In the genomic region with DNA sequence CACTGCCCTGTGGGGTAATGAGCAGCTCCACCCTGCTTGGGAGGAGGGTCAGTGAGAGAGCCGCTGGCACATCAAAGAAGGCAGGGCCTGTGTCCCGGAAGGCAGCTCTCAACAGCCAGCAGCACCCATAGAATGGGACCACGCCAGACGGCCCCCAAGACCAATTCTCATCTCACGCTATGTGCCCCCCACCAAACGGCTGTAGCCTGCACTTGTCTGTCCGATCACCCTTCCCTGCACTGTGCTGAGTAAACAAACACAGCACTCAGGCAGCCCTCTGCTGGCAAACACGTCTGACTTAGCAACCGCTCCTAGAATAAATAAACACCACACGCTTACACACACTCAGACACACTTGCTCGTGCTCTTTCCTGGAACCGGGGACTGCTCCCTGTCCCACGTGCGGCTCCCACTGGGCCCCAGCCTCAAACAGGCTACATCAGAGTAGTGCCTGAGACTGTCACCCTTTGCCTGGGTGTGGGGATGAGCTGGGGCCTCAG, we compare ENCODE assay signal across 8 cellular contexts. TPM values are rescaled to one million over a fixed set of nuclear protein-coding genes. Genes with fewer than 3 reads are reported as not detected.
A peak's percentile ranks its signal among the peaks of the same experiment; 100 is the strongest.
DNase-seq lines count a peak whose midpoint lies in the region; ATAC-seq and TF ChIP-seq lines count a peak whose summit lies in the region.

No MANE protein-coding gene starts in this region.

- H3K9ac ChIP-seq in subcutaneous abdominal adipose tissue (ENCODE audit: low read length in 5 of 5) = peak overlapping the region in 2 of 5 donors; percentile 64 to 70

- H3K27me3 Mint-ChIP-seq in CD14-positive monocyte (ENCODE audit: low read depth in 3 of 3) = peaks cover 0 to 4% (median 1%) of the 10 kb centered on the region in 3 donors

- intact Hi-C loops in ascending aorta (cut with DNase I) (loop anchor here (10.0 kb wide), 4 partner anchors 239 to 2001 kb away; partner anchors contain the start of genes PKNOX2, ST3GAL4, STT3A and VWA5A), CD14-positive monocyte (cut with micrococcal nuclease) (no loop called here)

- H3K4me3 ChIP-seq in AG09309 (ENCODE audit: control insufficient read depth, low read depth, low read length) = no peak overlapping the region
- no peak overlapping the region for H3K4me3 ChIP-seq in ascending aorta
- no peak overlapping the region for H3K4me3 ChIP-seq in kidney epithelial cell (ENCODE audit: low read depth, low read length)
- H3K4me3 ChIP-seq in subcutaneous abdominal adipose tissue (ENCODE audit: low read depth in 1 of 5, low read length in 5 of 5) = no peak overlapping the region

- peak; percentile 52 for DNase-seq in AG09309 (ENCODE audit: low read depth)
- peak; percentile 94 for DNase-seq in NCI-H1105 (lab: John Stamatoyannopoulos, UW)
- peak; percentile 59 to 85 for DNase-seq in ascending aorta (ENCODE audit: low spot score in 2 of 2)
- peak; percentile 57 for DNase-seq in kidney epithelial cell (ENCODE audit: low read depth)
- no peak for DNase-seq in stimulated activated CD4-positive, alpha-beta T cell treated with anti-CD3 and anti-CD28 coated beads, Interleukin-1b, Interleukin-23, amount 100 ng/mL, for 48 hours
- no peak for DNase-seq in CD14-positive monocyte (ENCODE audit: low spot score)

- no peaks in the 10 kb centered on the region for H3K27me3 ChIP-seq in ascending aorta
- no peaks in the 10 kb centered on the region for H3K27me3 ChIP-seq in kidney epithelial cell (ENCODE audit: control insufficient read depth, insufficient read depth, low read length)
- H3K27me3 ChIP-seq in subcutaneous abdominal adipose tissue (ENCODE audit: control insufficient read depth in 5 of 5, insufficient read depth in 4 of 5, low read length in 5 of 5) = no peaks in the 10 kb centered on the region

- ATAC-seq in GM21825 (IDR thresholded peaks at IDR 0.05; ENCODE audit: unreplicated experiment) = no peak

- peak overlapping the region; percentile 74 to 76 for H3K27ac ChIP-seq in ascending aorta
- peak overlapping the region; percentile 97 for H3K27ac ChIP-seq in subcutaneous abdominal adipose tissue (ENCODE audit: low read depth, low read length)

- H3K4me1 ChIP-seq in ascending aorta = peaks cover 20 to 44% of the 10 kb centered on the region in 2 donors
- H3K4me1 ChIP-seq in subcutaneous abdominal adipose tissue (ENCODE audit: control insufficient read depth in 5 of 5, insufficient read depth in 5 of 5, low read length in 5 of 5) = peaks cover 18 to 67% (median 61%) of the 10 kb centered on the region in 5 donors

- no peaks in the 10 kb centered on the region for H3K36me3 ChIP-seq in ascending aorta
- no peaks in the 10 kb centered on the region for H3K36me3 ChIP-seq in kidney epithelial cell (ENCODE audit: control insufficient read depth, insufficient read depth, low read length)
- H3K36me3 ChIP-seq in subcutaneous abdominal adipose tissue (ENCODE audit: control insufficient read depth in 5 of 5, insufficient read depth in 5 of 5, low read length in 5 of 5) = no peaks in the 10 kb centered on the region

- H3K4me1 Mint-ChIP-seq in CD14-positive monocyte = no peaks in the 10 kb centered on the region

- peak overlapping the region in 1 of 7 donors; percentile 66 for H3K27ac Mint-ChIP-seq in CD14-positive monocyte

- H3K4me3 Mint-ChIP-seq in CD14-positive monocyte = peak overlapping the region in 1 of 2 donors; percentile 35

- no peaks in the 10 kb centered on the region for H3K9me3 ChIP-seq in ascending aorta
- no peaks in the 10 kb centered on the region for H3K9me3 ChIP-seq in subcutaneous abdominal adipose tissue (ENCODE audit: control insufficient read depth in 5 of 5, low read length in 5 of 5)

- H3K36me3 Mint-ChIP-seq in CD14-positive monocyte = no peaks in the 10 kb centered on the region

- H3K9me3 Mint-ChIP-seq in CD14-positive monocyte = no peaks in the 10 kb centered on the region

- peak; percentile 31 for TF ChIP-seq CTCF in AG09309 (IDR thresholded peaks at IDR 0.05; ENCODE audit: control insufficient read depth, insufficient read depth, low read depth, low read length, missing control alignments)
- peak in 1 of 3 experiments; percentile 22 for TF ChIP-seq CTCF in ascending aorta (IDR thresholded peaks at IDR 0.05)
- TF ChIP-seq CTCF in kidney epithelial cell (IDR thresholded peaks at IDR 0.05; ENCODE audit: insufficient read depth, low read length, poor library complexity, severe bottlenecking) = peak; percentile 26
- TF ChIP-seq CTCF in CD14-positive monocyte (IDR thresholded peaks at IDR 0.05) = no peak

RNA-seq across cellular contexts. Expression of gene CDON, which starts 53.2 kb away (rescaled TPM):
- total RNA-seq in ascending aorta (33.0 TPM), kidney epithelial cell (8.1 and 10.4 TPM in 2 replicates)
- not detected for polyA plus RNA-seq in CD14-positive monocyte

Comparison
In these comparisons a context has a peak if more than half of its experiments do, and no peak if none do; other contexts are left out.
1. DNase-seq: peak in AG09309 (single experiment), NCI-H1105 (single experiment), ascending aorta (2 of 2) and kidney epithelial cell (single experiment); none in stimulated activated CD4-positive, alpha-beta T cell treated with anti-CD3 and anti-CD28 coated beads, Interleukin-1b, Interleukin-23, amount 100 ng/mL, for 48 hours (single experiment) and CD14-positive monocyte (single experiment).